ENCODE assay signal across 9 cellular contexts in genomic region chr12:54229624-54230212, GRCh38. TPM values are rescaled to one million over a fixed set of nuclear protein-coding genes. Genes with fewer than 3 reads are reported as not detected.
A peak's percentile ranks its signal among the peaks of the same experiment; 100 is the strongest.
DNase-seq lines count a peak whose midpoint lies in the region; ATAC-seq and TF ChIP-seq lines count a peak whose summit lies in the region.
"Had no signal": no experiment of that assay in that cellular context is flagged by ENCODE, and none has a peak within 500 bp of the region (broad histone marks: within the 10 kb centered on the region; RNA-seq: fewer than 3 reads in every experiment).

No MANE protein-coding gene starts in this region.

- peaks cover 10% of the 10 kb centered on the region for H3K4me1 ChIP-seq in PC-9 (replicated peaks; ENCODE audit: insufficient read depth)
- peaks cover 0 to 22% (median 16%) of the 10 kb centered on the region in 4 donors for H3K4me1 ChIP-seq in esophagus muscularis mucosa

- TF ChIP-seq POLR2A in esophagus muscularis mucosa (IDR thresholded peaks at IDR 0.05; ENCODE audit: low read depth): no peak

- no peaks in the 10 kb centered on the region for H4K20me1 ChIP-seq in PC-9 (ENCODE audit: insufficient read depth)

- WGBS in esophagus muscularis mucosa: 43% methylated on average over 4 of the region's 4 CpGs

- no peak for TF ChIP-seq EP300 in esophagus muscularis mucosa (IDR thresholded peaks at IDR 0.05)

- CTCF ChIA-PET in PC-9 (lab: Charles Lee): interaction anchor here (0.5 to 0.6 kb wide), 3 partner anchors 151 to 431 kb away, joined by 3 read pairs; no protein-coding TSS in a partner anchor

- no TSS peak for BruUV-seq in PC-9 (replicated peaks; lab: Mats Ljungman, UMichigan)

- peak overlapping the region; percentile 14; the same call in 1 of the 2 replicates for H3K4me2 ChIP-seq in PC-9

- H3K9me3 ChIP-seq in PC-9 (ENCODE audit: insufficient read depth, low read depth): no peaks in the 10 kb centered on the region
- H3K9me3 ChIP-seq in esophagus muscularis mucosa: no peaks in the 10 kb centered on the region

- POLR2A ChIA-PET in PC-9 (lab: Charles Lee; ENCODE audit: unreplicated experiment): interaction anchor here (0.6 to 0.7 kb wide), 2 partner anchors 12 to 188 kb away, joined by 3 to 7 read pairs; no protein-coding TSS in a partner anchor

- H3K36me3 ChIP-seq in PC-9 (ENCODE audit: low read depth): no peaks in the 10 kb centered on the region
- no peaks in the 10 kb centered on the region for H3K36me3 ChIP-seq in esophagus muscularis mucosa

- no peak for TF ChIP-seq CTCF in AG09319 (IDR thresholded peaks at IDR 0.05; ENCODE audit: low read depth, low read length)
- no peak for TF ChIP-seq CTCF in PC-9 (conservative IDR thresholded peaks at IDR 0.05)
- no peak for TF ChIP-seq CTCF in esophagus muscularis mucosa (IDR thresholded peaks at IDR 0.05)

- H3K79me2 ChIP-seq in PC-9 (ENCODE audit: low read depth): no peaks in the 10 kb centered on the region

- peaks cover 13% of the 10 kb centered on the region for H3F3A ChIP-seq in PC-9 (ENCODE audit: insufficient read depth, low read depth)

- no peak overlapping the region for H2AFZ ChIP-seq in PC-9

- DNase-seq in AG09319 (ENCODE audit: extremely low read depth, low read depth) (peak; percentile 89), PC-9 (peak; percentile 33 to 48), esophagus muscularis mucosa (ENCODE audit: extremely low spot score) (no peak), non-pigmented ciliary epithelial cell (ENCODE audit: low read depth) (peak; percentile 91), RPMI8226 (no peak), KG1 (lab: John Stamatoyannopoulos, UW) (no peak)
- DNase-seq: effector memory CD8-positive, alpha-beta T cell had no signal

- no peaks in the 10 kb centered on the region for H3K9me2 ChIP-seq in PC-9 (ENCODE audit: insufficient read depth)

- ATAC-seq in HG02798 (IDR thresholded peaks at IDR 0.05; ENCODE audit: poor library complexity, unreplicated experiment) (no peak), HG03354 (IDR thresholded peaks at IDR 0.05; ENCODE audit: poor library complexity, severe bottlenecking, unreplicated experiment) (no peak)
- ATAC-seq: effector memory CD8-positive, alpha-beta T cell had no signal

- H3K27me3 ChIP-seq in PC-9 (ENCODE audit: insufficient read depth, low read depth) (no peaks in the 10 kb centered on the region), esophagus muscularis mucosa (no peaks in the 10 kb centered on the region)

- intact Hi-C loops in PC-9 (cut with micrococcal nuclease; ENCODE audit: unreplicated experiment) (no loop called here), esophagus muscularis mucosa (cut with DNase I) (no loop called here)

- H3K27ac ChIP-seq in PC-9 (peak overlapping the region; percentile 47), esophagus muscularis mucosa (replicated peaks in 1 of 4) (peak overlapping the region; percentile 3 to 68 (median 49))

- H3K4me3 ChIP-seq in PC-9 (no peak overlapping the region), esophagus muscularis mucosa (no peak overlapping the region)

RNA-seq across cellular contexts. Expression of gene SMUG1, which starts 40.9 kb away (rescaled TPM):
- total RNA-seq in PC-9 (2021) (37.8 and 53.7 TPM in 2 replicates), esophagus muscularis mucosa (10 to 100 TPM; 28.0 to 37.2 (median 30.8) TPM)

RNA-seq across cellular contexts. Expression of gene CBX5, which starts 50.2 kb away (rescaled TPM):
- total RNA-seq in PC-9 (2021) (108 and 154 TPM in 2 replicates), esophagus muscularis mucosa (10 to 100 TPM; 29.0 to 45.3 (median 37.3) TPM)

RNA-seq across cellular contexts. Expression of gene HNRNPA1, which starts 50.8 kb away (rescaled TPM):
- total RNA-seq in PC-9 (2021) (1,116 and 1,137 TPM in 2 replicates), esophagus muscularis mucosa (100 to 1,000 TPM; 216 to 368 (median 270) TPM)

Comparison
In these comparisons a context has a peak if more than half of its experiments do, and no peak if none do; other contexts are left out.
1. DNase-seq: peak in AG09319 (single experiment), PC-9 (2 of 2) and non-pigmented ciliary epithelial cell (single experiment); none in esophagus muscularis mucosa (single experiment), RPMI8226 (single experiment) and KG1 (single experiment).